8 cellular contexts compared by ENCODE assay signal in genomic region chrX:39821011-39821708, GRCh38.
DNase-seq lines count a peak whose midpoint lies in the region; ATAC-seq, FAIRE-seq and TF ChIP-seq lines count a peak whose summit lies in the region.

No MANE protein-coding gene starts in this region.

- H4K5ac ChIP-seq in H9 (ENCODE audit: insufficient read length, low read depth, low read length) = no peak overlapping the region

- peak overlapping the region; percentile 52 to 75 for H3K4me3 Mint-ChIP-seq in H9
- H3K4me3 Mint-ChIP-seq in activated CD8-positive, alpha-beta T cell treated with anti-CD3 and anti-CD28 coated beads, Interleukin-2, amount 10 ng/mL, durations not matched to agents 7 days and 5 days = peak overlapping the region; percentile 36

- H3K9me3 ChIP-seq in H9 (ENCODE audit: control insufficient read depth, low read depth, low read length) (no peaks in the 10 kb centered on the region), left ventricle myocardium inferior (replicated peaks) (no peaks in the 10 kb centered on the region), HepG2 (ENCODE audit: low read length) (no peaks in the 10 kb centered on the region)

- H3K4me3 ChIP-seq in left ventricle myocardium inferior (peak overlapping the region; percentile 62), HepG2 (replicated peaks in 1 of 3; ENCODE audit: insufficient read depth in 1 of 3, low read depth in 2 of 3, low read length in 3 of 3) (no peak overlapping the region)

- H3K4me1 ChIP-seq in H9 (ENCODE audit: insufficient read depth, low read length) = peaks cover 35% of the 10 kb centered on the region; the same call in 1 of the 2 replicates
- peaks cover 13% of the 10 kb centered on the region for H3K4me1 ChIP-seq in left ventricle myocardium inferior
- peaks cover 13% of the 10 kb centered on the region for H3K4me1 ChIP-seq in HepG2 (ENCODE audit: insufficient read depth, low read length)

- no peak for TF ChIP-seq POLR2A in HepG2 (IDR thresholded peaks at IDR 0.05; ENCODE audit: insufficient read depth in 1 of 2, low read depth in 2 of 2, low read length in 2 of 2)

- peak overlapping the region; percentile 67; the same call in 1 of the 2 replicates for H3K14ac ChIP-seq in H9 (ENCODE audit: insufficient read depth, low read length)

- H2AFZ ChIP-seq in H9 (ENCODE audit: low read length) (no peak overlapping the region), HepG2 (ENCODE audit: low read length) (no peak overlapping the region)

- TF ChIP-seq EP300 in HepG2 (IDR thresholded peaks at IDR 0.05; ENCODE audit: low read depth in 2 of 2, low read length in 2 of 2) = no peak
- no peak for TF ChIP-seq EP300 in HepG2 (CRISPR knock-in tag; IDR thresholded peaks at IDR 0.05; ENCODE audit: borderline replicate concordance)

- no peak overlapping the region for H3K56ac ChIP-seq in H9 (ENCODE audit: insufficient read length, low read depth, low read length)

- H2BK12ac ChIP-seq in H9 (ENCODE audit: insufficient read length, low read depth, low read length) = no peak overlapping the region

- FAIRE-seq in HepG2 (lab: Jason Lieb, UNC) (no peak), RCC 7860 (lab: Jason Lieb, UNC) (no peak)

- H3K9ac ChIP-seq in H9 (ENCODE audit: extremely low read depth, insufficient read length, low read length) (no peak overlapping the region), HepG2 (ENCODE audit: insufficient read depth, low read depth, low read length) (no peak overlapping the region)

- no peaks in the 10 kb centered on the region for H3K36me3 ChIP-seq in left ventricle myocardium inferior
- no peaks in the 10 kb centered on the region for H3K36me3 ChIP-seq in HepG2 (replicated peaks in 1 of 2; ENCODE audit: control insufficient read depth in 1 of 2, insufficient read depth in 2 of 2, low read length in 2 of 2)

- peaks cover 0 to 6% (median 4%) of the 10 kb centered on the region in 3 experiments; a peak in 4 of 7 replicates for H3K36me3 Mint-ChIP-seq in H9 (ENCODE audit: insufficient read depth in 1 of 3, low read depth in 3 of 3)
- H3K36me3 Mint-ChIP-seq in activated CD8-positive, alpha-beta T cell treated with anti-CD3 and anti-CD28 coated beads, Interleukin-2, amount 10 ng/mL, durations not matched to agents 7 days and 5 days (ENCODE audit: low read depth) = no peaks in the 10 kb centered on the region

- H3K4me2 ChIP-seq in H9 (ENCODE audit: insufficient read depth, insufficient read length, low read length) = peak overlapping the region; percentile 62
- H3K4me2 ChIP-seq in HepG2 (ENCODE audit: low read depth, low read length) = no peak overlapping the region

- H4K8ac ChIP-seq in H9 (replicated peaks; ENCODE audit: insufficient read length, low read depth, low read length) = no peak overlapping the region

- peak; percentile 54 for DNase-seq in 8988T
- DNase-seq in H9 = peak; percentile 77
- no peak for DNase-seq in activated CD8-positive, alpha-beta T cell treated with anti-CD3 and anti-CD28 coated beads, Interleukin-2, amount 10 ng/mL, durations not matched to agents 7 days and 5 days
- DNase-seq in left ventricle myocardium inferior = peak; percentile 21
- DNase-seq in stimulated activated CD4-positive, alpha-beta T cell treated with anti-CD3 and anti-CD28 coated beads, Interleukin-1b, Interleukin-23, amount 100 ng/mL, for 48 hours = peak; percentile 5
- DNase-seq in HepG2 (ENCODE audit: low spot score) = no peak
- DNase-seq in RCC 7860 (ENCODE audit: low spot score) = no peak
- DNase-seq in HuH-7 (ENCODE audit: low spot score) = no peak

- in situ Hi-C loops in HepG2 (cut with HindIII; ENCODE audit: extremely low pct_ligation_motif_present, low pct_unique_long_range_greater_than_20kb) = no loop called here

- peak overlapping the region; percentile 44 for H3K18ac ChIP-seq in H9 (ENCODE audit: insufficient read length, low read depth, low read length)

- no peak overlapping the region for H3K4ac ChIP-seq in H9 (ENCODE audit: low read depth, low read length)

- BruUV-seq in HepG2 (replicated peaks; lab: Mats Ljungman, UMichigan) = no TSS peak

- CTCF ChIA-PET in activated CD8-positive, alpha-beta T cell treated with anti-CD3 and anti-CD28 coated beads, Interleukin-2, amount 10 ng/mL, durations not matched to agents 7 days and 5 days (lab: Charles Lee) = no interaction called here
- CTCF ChIA-PET in HepG2 (lab: Yijun Ruan, JAX; ENCODE audit: low intra/inter-chr PET ratio, low total read pairs) = no interaction called here

- H4K20me1 ChIP-seq in H9 (ENCODE audit: control insufficient read depth, insufficient read depth, insufficient read length) (no peaks in the 10 kb centered on the region), HepG2 (ENCODE audit: insufficient read depth, low read length) (no peaks in the 10 kb centered on the region)

- H2BK5ac ChIP-seq in H9 (ENCODE audit: insufficient read length, low read length) = no peak overlapping the region

- H2BK120ac ChIP-seq in H9 (ENCODE audit: low read depth, low read length, poor library complexity, severe bottlenecking) = no peak overlapping the region

- H3T11ph ChIP-seq in H9 (ENCODE audit: low read length) = no peak overlapping the region

- TF ChIP-seq CTCF in H9 (conservative IDR thresholded peaks at IDR 0.05) (no peak), left ventricle myocardium inferior (IDR thresholded peaks at IDR 0.05; ENCODE audit: borderline replicate concordance) (no peak), HepG2 (CRISPR knock-in tag; IDR thresholded peaks at IDR 0.05) (no peak)

- no peak overlapping the region for H2BK20ac ChIP-seq in H9 (ENCODE audit: low read depth, low read length, poor library complexity, severe bottlenecking)

- intact Hi-C loops in left ventricle myocardium inferior (cut with micrococcal nuclease) = no loop called here
- intact Hi-C loops in HepG2 (cut with micrococcal nuclease; ENCODE audit: unreplicated experiment) = no loop called here

- POLR2A ChIA-PET in activated CD8-positive, alpha-beta T cell treated with anti-CD3 and anti-CD28 coated beads, Interleukin-2, amount 10 ng/mL, durations not matched to agents 7 days and 5 days (lab: Charles Lee) = no interaction called here
- POLR2A ChIA-PET in HepG2 (lab: Yijun Ruan, JAX) = no interaction called here

- no peak overlapping the region for H4K91ac ChIP-seq in H9 (ENCODE audit: insufficient read length, low read depth, low read length)

- no CpG with 5 or more reads among the region's 88 CpGs for whole genome bisulfite sequencing in H9 (ENCODE audit: extremely low coverage, insufficient read length, low lambda C conversion rate)
- WGBS in HepG2 (ENCODE audit: low lambda C conversion rate) = 55% methylated on average over 8 of the region's 88 CpGs

- no peak for TF ChIP-seq RAD21 in HepG2 (CRISPR knock-in tag; IDR thresholded peaks at IDR 0.05)

- H3K27ac ChIP-seq in H9 (ENCODE audit: insufficient read length, low read depth, low read length) (no peak overlapping the region), left ventricle myocardium inferior (replicated peaks) (no peak overlapping the region), HepG2 (ENCODE audit: extremely low read length, insufficient read depth, low read length) (no peak overlapping the region)

- no peaks in the 10 kb centered on the region for H3K79me2 ChIP-seq in H9 (ENCODE audit: insufficient read depth, low read length)
- H3K79me2 ChIP-seq in HepG2 (ENCODE audit: insufficient read depth, low read length) = no peaks in the 10 kb centered on the region

- peaks cover 49 to 62% of the 10 kb centered on the region in 2 experiments for H3K4me1 Mint-ChIP-seq in H9
- H3K4me1 Mint-ChIP-seq in activated CD8-positive, alpha-beta T cell treated with anti-CD3 and anti-CD28 coated beads, Interleukin-2, amount 10 ng/mL, durations not matched to agents 7 days and 5 days (ENCODE audit: low read depth) = peaks cover 20% of the 10 kb centered on the region

- peaks cover 64 to 67% of the 10 kb centered on the region in 2 experiments for H3K9me3 Mint-ChIP-seq in H9
- no peaks in the 10 kb centered on the region for H3K9me3 Mint-ChIP-seq in activated CD8-positive, alpha-beta T cell treated with anti-CD3 and anti-CD28 coated beads, Interleukin-2, amount 10 ng/mL, durations not matched to agents 7 days and 5 days (ENCODE audit: insufficient read depth)

- H3K23ac ChIP-seq in H9 (ENCODE audit: insufficient read length, low read depth, low read length) = no peak overlapping the region

- no peak overlapping the region; a peak in 1 of 7 replicates for H3K27ac Mint-ChIP-seq in H9
- no peak overlapping the region for H3K27ac Mint-ChIP-seq in activated CD8-positive, alpha-beta T cell treated with anti-CD3 and anti-CD28 coated beads, Interleukin-2, amount 10 ng/mL, durations not matched to agents 7 days and 5 days

- peaks cover 9% of the 10 kb centered on the region for H3K27me3 Mint-ChIP-seq in H9 (ENCODE audit: low read depth)
- peaks cover 19% of the 10 kb centered on the region for H3K27me3 Mint-ChIP-seq in activated CD8-positive, alpha-beta T cell treated with anti-CD3 and anti-CD28 coated beads, Interleukin-2, amount 10 ng/mL, durations not matched to agents 7 days and 5 days (ENCODE audit: low read depth)

- H2AK5ac ChIP-seq in H9 (ENCODE audit: insufficient read length, low read length) = no peak overlapping the region

- H2BK15ac ChIP-seq in H9 (ENCODE audit: low read depth, low read length) = no peak overlapping the region

- peaks cover 13% of the 10 kb centered on the region for H3K23me2 ChIP-seq in H9 (ENCODE audit: insufficient read length, low read depth, low read length, poor library complexity, severe bottlenecking)

- ATAC-seq in activated CD8-positive, alpha-beta T cell treated with anti-CD3 and anti-CD28 coated beads, Interleukin-2, amount 10 ng/mL, durations not matched to agents 7 days and 5 days = peak; percentile 74
- no peak for ATAC-seq in HepG2

- H3K79me1 ChIP-seq in H9 (ENCODE audit: insufficient read depth, low read depth, low read length, poor library complexity, severe bottlenecking) = no peaks in the 10 kb centered on the region

- H3K27me3 ChIP-seq in H9 (ENCODE audit: insufficient read depth, low read length) (no peaks in the 10 kb centered on the region; the same call in 1 of the 2 replicates), left ventricle myocardium inferior (ENCODE audit: low read depth) (no peaks in the 10 kb centered on the region), HepG2 (ENCODE audit: control insufficient read depth in 1 of 2, insufficient read depth in 2 of 2, low read length in 2 of 2) (peaks cover 0 to 2% of the 10 kb centered on the region in 2 experiments; a peak in 2 of 5 replicates)

TF ChIP-seq in HepG2, 621 proteins besides CTCF, POLR2A, EP300 and RAD21 (continues in another document):
- TF ChIP-seq, protein P1, sequence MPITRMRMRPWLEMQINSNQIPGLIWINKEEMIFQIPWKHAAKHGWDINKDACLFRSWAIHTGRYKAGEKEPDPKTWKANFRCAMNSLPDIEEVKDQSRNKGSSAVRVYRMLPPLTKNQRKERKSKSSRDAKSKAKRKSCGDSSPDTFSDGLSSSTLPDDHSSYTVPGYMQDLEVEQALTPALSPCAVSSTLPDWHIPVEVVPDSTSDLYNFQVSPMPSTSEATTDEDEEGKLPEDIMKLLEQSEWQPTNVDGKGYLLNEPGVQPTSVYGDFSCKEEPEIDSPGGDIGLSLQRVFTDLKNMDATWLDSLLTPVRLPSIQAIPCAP (CRISPR knock-in tag; IDR thresholded peaks at IDR 0.05; ENCODE audit: low read depth) = no peak
- TF ChIP-seq YY1 (IDR thresholded peaks at IDR 0.05; ENCODE audit: insufficient read depth, insufficient replicate concordance, low read depth, low read length) = no peak

Comparison
In these comparisons a context has a peak if more than half of its experiments do, and no peak if none do; other contexts are left out.
1. DNase-seq: peak in 8988T (single experiment), H9 (single experiment), left ventricle myocardium inferior (single experiment) and stimulated activated CD4-positive, alpha-beta T cell treated with anti-CD3 and anti-CD28 coated beads, Interleukin-1b, Interleukin-23, amount 100 ng/mL, for 48 hours (single experiment); none in activated CD8-positive, alpha-beta T cell treated with anti-CD3 and anti-CD28 coated beads, Interleukin-2, amount 10 ng/mL, durations not matched to agents 7 days and 5 days (single experiment), HepG2 (single experiment), RCC 7860 (single experiment) and HuH-7 (single experiment).